ENCODE assay signal across 18 cellular contexts in the genomic region with DNA sequence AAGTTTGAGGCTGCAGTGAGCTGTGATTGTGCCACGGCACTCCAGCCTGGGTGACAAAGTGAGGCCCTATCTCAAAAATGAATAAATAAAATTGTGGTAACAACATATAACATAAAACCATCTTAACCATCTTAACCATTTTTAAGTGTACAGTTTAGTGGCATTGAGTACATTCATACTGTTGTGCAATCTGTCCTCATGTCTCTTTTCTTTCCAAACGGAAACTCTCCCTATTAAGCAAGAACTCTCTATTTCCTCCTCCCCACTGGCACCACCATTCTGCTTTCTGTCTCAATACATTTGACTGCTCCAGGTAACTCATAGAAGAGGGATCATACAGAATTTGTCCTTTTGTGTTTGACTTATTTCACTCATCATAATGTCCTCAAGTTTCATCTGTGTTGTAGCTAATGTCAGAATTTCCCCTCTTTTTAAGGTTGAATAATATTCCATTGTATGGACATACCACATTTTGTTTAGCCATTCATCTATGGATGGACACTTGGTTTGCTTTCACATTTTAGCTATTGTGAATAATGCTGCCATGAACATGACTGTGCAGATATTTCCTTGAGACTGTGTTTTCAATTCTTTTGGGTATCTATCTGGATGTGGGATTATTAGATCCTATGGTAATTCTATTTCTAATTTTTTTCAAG. TPM values are rescaled to one million over a fixed set of nuclear protein-coding genes. Genes with fewer than 3 reads are reported as not detected.
DNase-seq lines count a peak whose midpoint lies in the region; ATAC-seq and TF ChIP-seq lines count a peak whose summit lies in the region.
"Had no signal": no experiment of that assay in that cellular context is flagged by ENCODE, and none has a peak within 500 bp of the region (broad histone marks: within the 10 kb centered on the region; RNA-seq: fewer than 3 reads in every experiment).

No MANE protein-coding gene starts in this region.

- H3K14ac ChIP-seq in IMR-90 (replicated peaks; ENCODE audit: low read depth, low read length): no peak overlapping the region

- DNase-seq in MCF 10A (ENCODE audit: unreplicated experiment) (peak; percentile 58), breast epithelium (ENCODE audit: low spot score in 2 of 2) (no peak), IMR-90 (no peak), SK-N-MC (ENCODE audit: low read depth, low spot score) (no peak), fibroblast of villous mesenchyme (ENCODE audit: low read depth) (peak; percentile 64), mesothelial cell of epicardium (ENCODE audit: low spot score in 2 of 2, unreplicated experiment in 2 of 2) (no peak), H7 (no peak), NCI-H82 treated with DMSO at 0.1 percent for 48 hours (lab: John Stamatoyannopoulos, UW; ENCODE audit: unreplicated experiment) (no peak)
- DNase-seq: COR-L47, DMS153, KG1, MG63, NCI-H1417 treated with DMSO at 0.1 percent for 48 hours, NCI-H1930, NCI-H2171 treated with DMSO at 0.1 percent for 48 hours, NCI-H446 treated with DMSO at 0.1 percent for 48 hours, T-helper 1 cell had no signal

- H2BK20ac ChIP-seq in IMR-90 (ENCODE audit: low read depth, low read length): no peak overlapping the region

- peaks cover 6% of the 10 kb centered on the region for H3K36me3 Mint-ChIP-seq in MCF 10A (ENCODE audit: insufficient read depth, unreplicated experiment)
- H3K36me3 Mint-ChIP-seq in mesothelial cell of epicardium: no peaks in the 10 kb centered on the region

- TF ChIP-seq CTCF in MCF 10A (IDR thresholded peaks at IDR 0.05; ENCODE audit: unreplicated experiment) (no peak), breast epithelium (IDR thresholded peaks at IDR 0.05) (no peak), IMR-90 (conservative IDR thresholded peaks at IDR 0.05; ENCODE audit: low read depth, low read length) (no peak), fibroblast of villous mesenchyme (IDR thresholded peaks at IDR 0.05; ENCODE audit: insufficient read depth, low read depth, low read length) (no peak), mesothelial cell of epicardium (IDR thresholded peaks at IDR 0.05; ENCODE audit: unreplicated experiment) (no peak)

- peak overlapping the region; percentile 8 for H2BK5ac ChIP-seq in IMR-90 (ENCODE audit: low read depth, low read length, poor library complexity, severe bottlenecking)

- H2AK9ac ChIP-seq in IMR-90 (replicated peaks; ENCODE audit: low read depth, low read length, poor library complexity): no peak overlapping the region

- no peak overlapping the region for H3K23ac ChIP-seq in IMR-90 (ENCODE audit: low read depth, low read length)

- H4K8ac ChIP-seq in IMR-90 (ENCODE audit: low read depth in 2 of 2, low read length in 2 of 2): no peak overlapping the region

- H3K4me1 ChIP-seq in breast epithelium (peaks cover 0 to 5% of the 10 kb centered on the region in 2 donors), IMR-90 (ENCODE audit: control insufficient read depth, insufficient read depth, low read length) (peaks cover 8% of the 10 kb centered on the region)

- H3K27ac ChIP-seq in breast epithelium (no peak overlapping the region), IMR-90 (ENCODE audit: insufficient read depth, low read length) (no peak overlapping the region), SK-N-MC (peak overlapping the region; percentile 94)
- H3K27ac ChIP-seq: C4-2B had no signal

- no peak for TF ChIP-seq RAD21 in IMR-90 (IDR thresholded peaks at IDR 0.05; ENCODE audit: low read length)

- H3K9me3 ChIP-seq in breast epithelium (no peaks in the 10 kb centered on the region), IMR-90 (ENCODE audit: control insufficient read depth, insufficient read depth, low read length) (no peaks in the 10 kb centered on the region), SK-N-MC (ENCODE audit: low read depth, low read length) (no peaks in the 10 kb centered on the region)
- H3K9me3 ChIP-seq: MG63 had no signal

- H3K27ac Mint-ChIP-seq in MCF 10A (ENCODE audit: low read depth, unreplicated experiment) (no peak overlapping the region), mesothelial cell of epicardium (no peak overlapping the region)

- no peak overlapping the region for H3K4me2 ChIP-seq in IMR-90 (ENCODE audit: low read depth, low read length)

- H2AFZ ChIP-seq in IMR-90 (replicated peaks; ENCODE audit: low read length, poor library complexity): no peak overlapping the region

- intact Hi-C loops in MCF 10A (cut with micrococcal nuclease) (no loop called here), breast epithelium (cut with DNase I; ENCODE audit: low total_unique reads) (no loop called here), IMR-90 (cut with micrococcal nuclease) (no loop called here)

- peaks cover 5 to 18% of the 10 kb centered on the region in 2 experiments; a peak in 3 of 4 replicates for H3K79me1 ChIP-seq in IMR-90 (ENCODE audit: low read depth in 1 of 2, low read length in 2 of 2)

- no peaks in the 10 kb centered on the region for H3K27me3 ChIP-seq in breast epithelium
- H3K27me3 ChIP-seq in IMR-90 (ENCODE audit: control insufficient read depth, insufficient read depth, low read length): peaks cover 4% of the 10 kb centered on the region; the same call in 1 of the 2 replicates
- peaks cover 5% of the 10 kb centered on the region; the same call in 1 of the 2 replicates for H3K27me3 ChIP-seq in H7 (ENCODE audit: control insufficient read depth, insufficient read depth, low read length)
- H3K27me3 ChIP-seq: MG63 had no signal

- H3K56ac ChIP-seq in IMR-90 (ENCODE audit: extremely low read depth, insufficient read depth, low read length): no peak overlapping the region

- no peak overlapping the region for H2BK120ac ChIP-seq in IMR-90 (ENCODE audit: low read depth, low read length)

- ATAC-seq in IMR-90 (ENCODE audit: low read depth): no peak

- no peaks in the 10 kb centered on the region for H3K36me3 ChIP-seq in breast epithelium
- H3K36me3 ChIP-seq in IMR-90 (ENCODE audit: control insufficient read depth, insufficient read depth, low read length): no peaks in the 10 kb centered on the region
- H3K36me3 ChIP-seq in SK-N-MC (ENCODE audit: insufficient read depth, low read length): no peaks in the 10 kb centered on the region
- no peaks in the 10 kb centered on the region for H3K36me3 ChIP-seq in H7 (replicated peaks; ENCODE audit: control insufficient read depth, insufficient read depth, low read length)
- H3K36me3 ChIP-seq: MG63 had no signal

- TF ChIP-seq POLR2A in breast epithelium (IDR thresholded peaks at IDR 0.05) (no peak), IMR-90 (IDR thresholded peaks at IDR 0.05; ENCODE audit: low read depth, low read length) (no peak)

- no peak overlapping the region for H3K9ac ChIP-seq in IMR-90 (ENCODE audit: low read depth, low read length)
- H3K9ac ChIP-seq in SK-N-MC (ENCODE audit: insufficient read length): no peak overlapping the region

- POLR2A ChIA-PET in MCF 10A (lab: Yijun Ruan, JAX) (interaction anchor here (0.7 to 3.1 kb wide), 7 partner anchors 10 to 47 kb away, joined by 3 to 16 read pairs (median 4); partner anchors contain the start of gene EIF5), IMR-90 (lab: Charles Lee; ENCODE audit: unreplicated experiment) (interaction anchor here (0.6 kb wide), 1 partner anchor 832 kb away, joined by 14 read pairs; no protein-coding TSS in a partner anchor)

- H3K18ac ChIP-seq in IMR-90 (ENCODE audit: low read depth, low read length): no peak overlapping the region

- dilution Hi-C loops in IMR-90 (cut with HindIII; ENCODE audit: low sequenced_read_pairs, unreplicated experiment): no loop called here

- H2AK5ac ChIP-seq in IMR-90 (ENCODE audit: low read depth, low read length): no peak overlapping the region

- 11% methylated on average over 1 of the region's 2 CpGs; no CpG with 5 or more reads in 1 of the 2 experiments for WGBS in IMR-90 (ENCODE audit: extremely low coverage in 2 of 2, insufficient read length in 1 of 2), 2 experiments

- H3K4me3 Mint-ChIP-seq in MCF 10A (ENCODE audit: unreplicated experiment): no peak overlapping the region
- H3K4me3 Mint-ChIP-seq in mesothelial cell of epicardium: no peak overlapping the region

- H3K4me1 Mint-ChIP-seq in MCF 10A (ENCODE audit: insufficient read depth, unreplicated experiment): peaks cover 14% of the 10 kb centered on the region
- H3K4me1 Mint-ChIP-seq in mesothelial cell of epicardium: no peaks in the 10 kb centered on the region

- no peak overlapping the region for H4K5ac ChIP-seq in IMR-90 (ENCODE audit: low read depth, low read length)

- H3K9me1 ChIP-seq in IMR-90 (ENCODE audit: insufficient read depth, low read length): peaks cover 10% of the 10 kb centered on the region

- no peak overlapping the region for H3K4ac ChIP-seq in IMR-90 (ENCODE audit: low read depth, low read length)

- H3K9me3 Mint-ChIP-seq in MCF 10A (ENCODE audit: unreplicated experiment) (no peaks in the 10 kb centered on the region), mesothelial cell of epicardium (peaks cover 6% of the 10 kb centered on the region)

- no peak overlapping the region for H4K91ac ChIP-seq in IMR-90 (ENCODE audit: insufficient read depth, low read depth, low read length)

- H3K27me3 Mint-ChIP-seq in MCF 10A (ENCODE audit: insufficient read depth, unreplicated experiment) (no peaks in the 10 kb centered on the region), mesothelial cell of epicardium (ENCODE audit: low read depth) (peaks cover 20% of the 10 kb centered on the region)

- in situ Hi-C loops in IMR-90 (cut with MboI; ENCODE audit: low sequenced_read_pairs): no loop called here

- CTCF ChIA-PET in MCF 10A (lab: Yijun Ruan, JAX): interaction anchor here (0.6 to 5.1 kb wide), 4 partner anchors 8 to 27 kb away, joined by 3 to 36 read pairs (median 4); no protein-coding TSS in a partner anchor
- CTCF ChIA-PET in IMR-90 (lab: Yijun Ruan, JAX): interaction anchor here (0.5 kb wide), 1 partner anchor 610 kb away, joined by 3 read pairs; no protein-coding TSS in a partner anchor

- peaks cover 6% of the 10 kb centered on the region for H4K20me1 ChIP-seq in IMR-90 (ENCODE audit: insufficient read depth, low read length)

- BruUV-seq in MCF 10A (replicated peaks; lab: Mats Ljungman, UMichigan): no TSS peak
- BruUV-seq in IMR-90 (replicated peaks; lab: Mats Ljungman, UMichigan): no TSS peak

- H3K4me3 ChIP-seq in breast epithelium: no peak overlapping the region
- no peak overlapping the region for H3K4me3 ChIP-seq in IMR-90 (ENCODE audit: insufficient read depth, low read depth, low read length)
- H3K4me3 ChIP-seq in SK-N-MC: no peak overlapping the region
- H3K4me3 ChIP-seq in fibroblast of villous mesenchyme (ENCODE audit: low read depth, low read length): no peak overlapping the region
- no peak overlapping the region for H3K4me3 ChIP-seq in H7 (ENCODE audit: insufficient read depth, low read depth, low read length)
- H3K4me3 ChIP-seq: MG63 had no signal

- H2BK15ac ChIP-seq in IMR-90 (ENCODE audit: low read depth, low read length): no peak overlapping the region

RNA-seq across cellular contexts. Expression of gene MARK3, which starts 4.4 kb away (rescaled TPM):
- total RNA-seq in MCF 10A (2022): 102 and 130 TPM in 2 replicates
- total RNA-seq in breast epithelium: 100 to 1,000 TPM in 1 of 3 donors, 10 to 100 TPM in 2; 70.2 to 107 (median 87.5) TPM
- 80.5 and 88.0 TPM in 2 replicates for total RNA-seq in IMR-90 (2012; rRNA removed)
- polyA plus RNA-seq in IMR-90 (2012; rRNA removed): 72.8 and 78.5 TPM in 2 replicates
- polyA plus RNA-seq in IMR-90 (2012; cell fraction: cytosol; rRNA removed): 34.2 and 35.5 TPM in 2 replicates
- 156 and 427 TPM in 2 replicates for polyA plus RNA-seq in IMR-90 (2012; cell fraction: nucleus; rRNA removed; ENCODE audit: low replicate concordance)
- total RNA-seq in fibroblast of villous mesenchyme: 79.2 and 108 TPM in 2 replicates
- total RNA-seq in mesothelial cell of epicardium: 122 to 125 TPM (median 125 TPM) in 3 replicates
- total RNA-seq in H7 (2014; rRNA removed; shearing (Covaris generic)): 66.0 and 66.8 TPM in 2 replicates

RNA-seq across cellular contexts. Expression of gene EIF5, which starts 46.8 kb away (rescaled TPM):
- total RNA-seq in MCF 10A (2022): 149 and 327 TPM in 2 replicates
- total RNA-seq in breast epithelium: 100 to 1,000 TPM; 143 to 254 (median 150) TPM
- 163 and 241 TPM in 2 replicates for total RNA-seq in IMR-90 (2012; rRNA removed)
- 163 and 181 TPM in 2 replicates for polyA plus RNA-seq in IMR-90 (2012; rRNA removed)
- 141 and 165 TPM in 2 replicates for polyA plus RNA-seq in IMR-90 (2012; cell fraction: cytosol; rRNA removed)
- polyA plus RNA-seq in IMR-90 (2012; cell fraction: nucleus; rRNA removed; ENCODE audit: low replicate concordance): 111 and 312 TPM in 2 replicates
- total RNA-seq in fibroblast of villous mesenchyme: 122 and 124 TPM in 2 replicates
- total RNA-seq in mesothelial cell of epicardium: 242 to 256 TPM (median 248 TPM) in 3 replicates
- 165 and 167 TPM in 2 replicates for total RNA-seq in H7 (2014; rRNA removed; shearing (Covaris generic))

Comparison
In these comparisons a context has a peak if more than half of its experiments do, and no peak if none do; other contexts are left out.
1. DNase-seq: peak in MCF 10A (single experiment) and fibroblast of villous mesenchyme (single experiment); none in breast epithelium (0 of 2), IMR-90 (single experiment), SK-N-MC (single experiment), mesothelial cell of epicardium (0 of 2), H7 (single experiment) and NCI-H82 treated with DMSO at 0.1 percent for 48 hours (single experiment).